ENCODE assay signal across 8 cellular contexts in the genomic region with DNA sequence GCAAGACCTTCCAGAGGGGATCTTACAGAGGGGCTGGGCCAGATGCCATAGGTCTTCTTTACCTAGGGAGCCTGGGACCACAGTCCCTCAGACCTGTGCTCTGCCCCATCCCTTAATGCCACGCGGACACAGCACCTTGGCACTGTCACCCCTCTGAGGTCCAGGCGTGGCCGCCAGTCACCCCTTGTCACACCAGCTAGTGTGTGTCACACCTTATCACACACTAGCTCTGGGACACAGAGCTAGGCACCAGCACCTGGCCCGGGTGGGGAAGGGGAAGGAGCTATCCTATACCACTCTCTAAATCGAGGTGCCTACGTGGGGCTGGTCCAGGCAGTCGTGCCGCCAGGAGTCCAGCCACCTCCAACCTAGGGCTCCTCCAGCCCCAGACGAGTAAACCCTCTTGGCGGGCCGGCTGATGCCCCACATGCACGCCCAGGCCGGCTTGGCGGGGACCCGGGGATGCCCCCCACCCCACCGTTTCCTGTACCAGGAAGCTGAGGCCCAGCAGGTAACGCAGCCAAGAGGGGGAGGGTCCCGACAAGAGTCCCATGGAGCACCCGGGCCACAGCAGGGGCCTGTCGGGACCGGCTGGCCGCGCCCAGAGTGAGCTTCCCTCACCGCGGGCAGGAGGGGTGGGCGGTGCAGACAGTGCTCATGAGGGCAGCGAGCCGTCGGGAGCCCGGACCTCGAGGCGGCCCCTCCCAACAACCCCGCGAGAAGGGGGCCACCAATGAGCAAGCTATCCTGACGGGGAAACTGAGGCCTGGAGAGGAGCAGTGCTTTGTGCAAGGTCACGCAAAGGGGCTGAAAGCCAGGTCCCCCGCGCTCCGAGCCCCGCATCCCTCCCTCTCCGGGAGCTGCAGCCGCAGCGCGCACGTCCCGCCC. TPM values are rescaled to one million over a fixed set of nuclear protein-coding genes. Genes with fewer than 3 reads are reported as not detected.
DNase-seq lines count a peak whose midpoint lies in the region; ATAC-seq and TF ChIP-seq lines count a peak whose summit lies in the region.

No MANE protein-coding gene starts in this region.

- H4K20me1 ChIP-seq in H9 (ENCODE audit: control insufficient read depth, insufficient read depth, insufficient read length) (no peaks in the 10 kb centered on the region), mammary epithelial cell (ENCODE audit: insufficient read depth, low read length) (no peaks in the 10 kb centered on the region)

- peaks cover 6% of the 10 kb centered on the region for H3K23me2 ChIP-seq in H9 (ENCODE audit: insufficient read length, low read depth, low read length, poor library complexity, severe bottlenecking)

- peak; percentile 41 for ATAC-seq in CD4-positive, alpha-beta T cell (ENCODE audit: poor library complexity)
- ATAC-seq in left colon: peak; percentile 53

- peaks cover 48% of the 10 kb centered on the region for H3K4me1 Mint-ChIP-seq in CD4-positive, alpha-beta T cell (ENCODE audit: low read depth)
- H3K4me1 Mint-ChIP-seq in H9: peaks cover 18 to 31% of the 10 kb centered on the region in 2 experiments

- H2AK5ac ChIP-seq in H9 (ENCODE audit: insufficient read length, low read length): no peak overlapping the region

- no peak overlapping the region for H3K4ac ChIP-seq in H9 (ENCODE audit: low read depth, low read length)

- DNase-seq in CD4-positive, alpha-beta T cell: peak in 9 of 10 experiments; percentile 2 to 47 (median 29)
- peak; percentile 66 for DNase-seq in H9
- DNase-seq in SK-N-MC (ENCODE audit: low read depth, low spot score): no peak
- peak; percentile 49 for DNase-seq in mammary epithelial cell
- peak; percentile 60 to 70 for DNase-seq in left colon
- peak; percentile 9 for DNase-seq in stimulated activated CD8-positive, alpha-beta memory T cell treated with anti-CD3 and anti-CD28 coated beads, Interleukin-12 subunit alpha, Interleukin-12 subunit beta, amount 100 ng/mL, for 4 hours (ENCODE audit: low read depth)
- DNase-seq in NCI-H1694 (lab: John Stamatoyannopoulos, UW): no peak
- DNase-seq in COLO829 (ENCODE audit: low spot score): no peak

- CTCF ChIA-PET in CD4-positive, alpha-beta T cell (lab: Charles Lee): interaction anchor here (0.9 to 1.8 kb wide), 5 partner anchors 14 to 112 kb away, joined by 3 to 7 read pairs (median 4); no protein-coding TSS in a partner anchor
- CTCF ChIA-PET in mammary epithelial cell (lab: Charles Lee; ENCODE audit: low non-redundant PET): no interaction called here

- no peaks in the 10 kb centered on the region for H3K27me3 ChIP-seq in CD4-positive, alpha-beta T cell (ENCODE audit: control insufficient read depth, insufficient read depth, low read length)
- H3K27me3 ChIP-seq in H9 (ENCODE audit: insufficient read depth, low read length) (no peaks in the 10 kb centered on the region), mammary epithelial cell (ENCODE audit: insufficient read depth, low read length) (no peaks in the 10 kb centered on the region)

- H3K4me3 ChIP-seq in SK-N-MC: peak overlapping the region; percentile 78
- peak overlapping the region; percentile 69 to 85 (median 70) for H3K4me3 ChIP-seq in mammary epithelial cell (replicated peaks in 1 of 3; ENCODE audit: insufficient read depth in 1 of 3, low read depth in 2 of 3, low read length in 3 of 3)

- no peaks in the 10 kb centered on the region for H3K79me1 ChIP-seq in H9 (ENCODE audit: insufficient read depth, low read depth, low read length, poor library complexity, severe bottlenecking)

- TF ChIP-seq CTCF in CD4-positive, alpha-beta T cell (IDR thresholded peaks at IDR 0.05): no peak
- TF ChIP-seq CTCF in H9 (conservative IDR thresholded peaks at IDR 0.05) (no peak), mammary epithelial cell (conservative IDR thresholded peaks at IDR 0.05 in 1 of 2, IDR thresholded peaks at IDR 0.05 in 1 of 2; ENCODE audit: extremely low read depth in 1 of 2, insufficient read depth in 1 of 2, low read depth in 1 of 2, low read length in 2 of 2) (no peak)

- no peak overlapping the region for H4K91ac ChIP-seq in H9 (ENCODE audit: insufficient read length, low read depth, low read length)

- intact Hi-C loops in CD4-positive, alpha-beta T cell (cut with DNase I, micrococcal nuclease): loop anchor here (2.0 to 5.0 kb wide), 5 partner anchors 67 to 135 kb away; partner anchors contain the start of genes NANS (in 1 of the 2) and TRIM14 (in 1 of the 2)
- intact Hi-C loops in mammary epithelial cell (cut with micrococcal nuclease) (loop anchor here (1.0 to 5.0 kb wide), 4 partner anchors 31 to 135 kb away; partner anchors contain the start of genes NANS, TBC1D2 and TRIM14), left colon (cut with DNase I, micrococcal nuclease) (no loop called here)

- POLR2A ChIA-PET in CD4-positive, alpha-beta T cell (lab: Charles Lee): interaction anchor here (0.5 to 3.8 kb wide), 11 partner anchors 64 to 269 kb away, joined by 3 to 57 read pairs (median 4); partner anchors contain the start of genes NANS, TBC1D2, TRIM14 and TRMO

- H2BK120ac ChIP-seq in H9 (ENCODE audit: low read depth, low read length, poor library complexity, severe bottlenecking): no peak overlapping the region

- no peak overlapping the region for H3K23ac ChIP-seq in H9 (ENCODE audit: insufficient read length, low read depth, low read length)

- H3K27ac ChIP-seq in CD4-positive, alpha-beta T cell (ENCODE audit: low read depth, low read length): peak overlapping the region; percentile 11
- no peak overlapping the region for H3K27ac ChIP-seq in H9 (ENCODE audit: insufficient read length, low read depth, low read length)
- H3K27ac ChIP-seq in SK-N-MC: no peak overlapping the region
- H3K27ac ChIP-seq in mammary epithelial cell (ENCODE audit: insufficient read depth, low read depth, low read length): peak overlapping the region; percentile 14

- H3K79me2 ChIP-seq in H9 (ENCODE audit: insufficient read depth, low read length) (no peaks in the 10 kb centered on the region; the same call in 1 of the 2 replicates), mammary epithelial cell (ENCODE audit: insufficient read depth, low read length) (peaks cover 11% of the 10 kb centered on the region)

- H3K4me3 Mint-ChIP-seq in CD4-positive, alpha-beta T cell: peak overlapping the region; percentile 89
- peak overlapping the region; percentile 72 to 81 for H3K4me3 Mint-ChIP-seq in H9

- no peaks in the 10 kb centered on the region for H3K36me3 Mint-ChIP-seq in CD4-positive, alpha-beta T cell (ENCODE audit: low read depth)
- H3K36me3 Mint-ChIP-seq in H9 (ENCODE audit: insufficient read depth in 1 of 3, low read depth in 3 of 3): no peaks in the 10 kb centered on the region

- H3K4me2 ChIP-seq in H9 (ENCODE audit: insufficient read depth, insufficient read length, low read length) (peak overlapping the region; percentile 26), mammary epithelial cell (ENCODE audit: insufficient read depth, low read depth, low read length) (peak overlapping the region; percentile 96)

- in situ Hi-C loops in mammary epithelial cell (cut with MboI; ENCODE audit: low sequenced_read_pairs in 2 of 2): no loop called here

- H3K36me3 ChIP-seq in SK-N-MC (ENCODE audit: insufficient read depth, low read length) (no peaks in the 10 kb centered on the region), mammary epithelial cell (ENCODE audit: insufficient read depth, low read length) (no peaks in the 10 kb centered on the region)

- no peak overlapping the region for H2BK5ac ChIP-seq in H9 (ENCODE audit: insufficient read length, low read length)

- no peak overlapping the region for H2AFZ ChIP-seq in H9 (ENCODE audit: low read length)
- H2AFZ ChIP-seq in mammary epithelial cell (ENCODE audit: low read depth, low read length): peak overlapping the region; percentile 87

- no TSS peak for BruUV-seq in mammary epithelial cell (replicated peaks; lab: Mats Ljungman, UMichigan)

- no peak overlapping the region for H3T11ph ChIP-seq in H9 (ENCODE audit: low read length)

- H2BK15ac ChIP-seq in H9 (ENCODE audit: low read depth, low read length): no peak overlapping the region

- H3K9ac ChIP-seq in H9 (ENCODE audit: extremely low read depth, insufficient read length, low read length) (no peak overlapping the region), SK-N-MC (ENCODE audit: insufficient read length) (no peak overlapping the region), mammary epithelial cell (ENCODE audit: insufficient read depth, low read length) (no peak overlapping the region)

- H3K18ac ChIP-seq in H9 (ENCODE audit: insufficient read length, low read depth, low read length): no peak overlapping the region

- H3K27ac Mint-ChIP-seq in CD4-positive, alpha-beta T cell: peak overlapping the region; percentile 76
- no peak overlapping the region; a peak in 1 of 7 replicates for H3K27ac Mint-ChIP-seq in H9

- H2BK20ac ChIP-seq in H9 (ENCODE audit: low read depth, low read length, poor library complexity, severe bottlenecking): no peak overlapping the region

- dilution Hi-C loops in mammary epithelial cell (cut with HindIII; ENCODE audit: low sequenced_read_pairs): no loop called here

- no peak overlapping the region for H4K8ac ChIP-seq in H9 (replicated peaks; ENCODE audit: insufficient read length, low read depth, low read length)

- H3K9me3 Mint-ChIP-seq in CD4-positive, alpha-beta T cell: no peaks in the 10 kb centered on the region
- no peaks in the 10 kb centered on the region; a peak in 1 of 5 replicates for H3K9me3 Mint-ChIP-seq in H9

- H3K14ac ChIP-seq in H9 (ENCODE audit: insufficient read depth, low read length): peak overlapping the region; percentile 50

- no peak overlapping the region for H3K56ac ChIP-seq in H9 (ENCODE audit: insufficient read length, low read depth, low read length)

- no peaks in the 10 kb centered on the region; the same call in 1 of the 2 replicates for H3K4me1 ChIP-seq in H9 (ENCODE audit: insufficient read depth, low read length)
- H3K4me1 ChIP-seq in mammary epithelial cell (ENCODE audit: insufficient read depth, low read length): peaks cover 16% of the 10 kb centered on the region

- no CpG with 5 or more reads among the region's 47 CpGs for WGBS in H9 (ENCODE audit: extremely low coverage, insufficient read length, low lambda C conversion rate)
- 12% methylated on average over 27 of the region's 47 CpGs for WGBS in mammary epithelial cell (ENCODE audit: low coverage, missing lambda C conversion rate)

- H2BK12ac ChIP-seq in H9 (ENCODE audit: insufficient read length, low read depth, low read length): no peak overlapping the region

- no peak overlapping the region for H4K5ac ChIP-seq in H9 (ENCODE audit: insufficient read length, low read depth, low read length)

- H3K27me3 Mint-ChIP-seq in CD4-positive, alpha-beta T cell: no peaks in the 10 kb centered on the region
- peaks cover 2% of the 10 kb centered on the region; the same call in 1 of the 2 replicates for H3K27me3 Mint-ChIP-seq in H9 (ENCODE audit: low read depth)

- no peaks in the 10 kb centered on the region for H3K9me3 ChIP-seq in CD4-positive, alpha-beta T cell (ENCODE audit: control insufficient read depth, low read length)
- H3K9me3 ChIP-seq in H9 (ENCODE audit: control insufficient read depth, low read depth, low read length) (no peaks in the 10 kb centered on the region), SK-N-MC (ENCODE audit: low read depth, low read length) (no peaks in the 10 kb centered on the region), mammary epithelial cell (replicated peaks; ENCODE audit: insufficient read depth, low read length) (no peaks in the 10 kb centered on the region)

RNA-seq across cellular contexts. Expression of gene CORO2A, which starts 0.6 kb away (rescaled TPM):
- total RNA-seq in CD4-positive, alpha-beta T cell: 1 to 10 TPM; 6.8 to 8.5 TPM
- total RNA-seq in H9 (2021) (15.5 and 15.8 TPM in 2 replicates), mammary epithelial cell (10 to 100 TPM in 1 of 2 donors, 1 to 10 TPM in 1; 9.7 to 19.7 TPM), left colon (10 to 100 TPM; 56.5 to 70.4 TPM)
- polyA plus RNA-seq in mammary epithelial cell: 17.4 TPM
- polyA minus RNA-seq in mammary epithelial cell: 18.8 TPM

Comparison
In these comparisons a context has a peak if more than half of its experiments do, and no peak if none do; other contexts are left out.
1. DNase-seq: peak in CD4-positive, alpha-beta T cell (9 of 10), H9 (single experiment), mammary epithelial cell (single experiment), left colon (2 of 2) and stimulated activated CD8-positive, alpha-beta memory T cell treated with anti-CD3 and anti-CD28 coated beads, Interleukin-12 subunit alpha, Interleukin-12 subunit beta, amount 100 ng/mL, for 4 hours (single experiment); none in SK-N-MC (single experiment), NCI-H1694 (single experiment) and COLO829 (single experiment).
2. H3K27ac ChIP-seq: peak in CD4-positive, alpha-beta T cell (single experiment) and mammary epithelial cell (single experiment); none in H9 (single experiment) and SK-N-MC (single experiment).
3. intact Hi-C loops: an anchor here in CD4-positive, alpha-beta T cell (2.0 to 5.0 kb wide) and mammary epithelial cell (1.0 to 5.0 kb wide); none called in left colon.